Comparison of ENCODE assay signal across 1 cellular context in the genomic region with DNA sequence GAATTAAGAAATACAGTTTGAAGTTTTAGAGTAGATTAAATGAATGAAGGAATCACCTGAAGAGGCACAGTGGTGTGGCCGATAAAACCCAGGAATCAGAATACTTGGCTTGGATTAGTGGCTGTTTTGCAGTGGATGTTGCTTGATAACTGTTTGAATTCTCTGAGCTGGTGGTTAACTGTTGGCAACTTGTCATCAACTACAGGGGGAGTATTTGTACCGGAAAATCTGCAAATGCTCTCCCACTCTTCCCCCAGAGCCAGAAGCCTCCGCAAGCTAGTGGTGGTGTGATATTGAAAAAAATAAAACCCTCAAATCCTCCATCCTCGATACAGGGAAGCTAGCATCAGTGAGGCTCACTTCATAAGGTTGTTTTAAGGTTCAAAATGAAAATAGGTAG.
TF ChIP-seq lines count a peak whose summit lies in the region.

No MANE protein-coding gene starts in this region.

TF ChIP-seq in H1, 55 proteins besides CTCF, POLR2A, EP300 and RAD21:
- no peak for TF ChIP-seq CREB1 (IDR thresholded peaks at IDR 0.05)
- TF ChIP-seq, protein P1, sequence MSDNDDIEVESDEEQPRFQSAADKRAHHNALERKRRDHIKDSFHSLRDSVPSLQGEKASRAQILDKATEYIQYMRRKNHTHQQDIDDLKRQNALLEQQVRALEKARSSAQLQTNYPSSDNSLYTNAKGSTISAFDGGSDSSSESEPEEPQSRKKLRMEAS (IDR thresholded peaks at IDR 0.05), result no peak
- no peak for TF ChIP-seq SIN3A (conservative IDR thresholded peaks at IDR 0.05 in 1 of 2, IDR thresholded peaks at IDR 0.05 in 1 of 2; ENCODE audit: low read depth in 1 of 2, low read length in 2 of 2)
- TF ChIP-seq KDM1A (IDR thresholded peaks at IDR 0.05; ENCODE audit: borderline replicate concordance, low read length), result no peak
- TF ChIP-seq NANOG (IDR thresholded peaks at IDR 0.05; ENCODE audit: insufficient read depth, low read depth, low read length, poor library complexity, severe bottlenecking), result no peak
- TF ChIP-seq BACH1 (IDR thresholded peaks at IDR 0.05; ENCODE audit: low read length), result no peak
- no peak for TF ChIP-seq SRF (IDR thresholded peaks at IDR 0.05; ENCODE audit: low read depth, low read length)
- no peak for TF ChIP-seq HDAC2 (IDR thresholded peaks at IDR 0.05; ENCODE audit: borderline replicate concordance in 1 of 2, low read depth in 2 of 2, low read length in 2 of 2)
- TF ChIP-seq EZH2 (IDR thresholded peaks at IDR 0.05; ENCODE audit: low read depth, low read length, severe bottlenecking), result no peak
- TF ChIP-seq KDM4A (IDR thresholded peaks at IDR 0.05; ENCODE audit: low read depth, low read length, severe bottlenecking), result no peak
- TF ChIP-seq CTBP2 (IDR thresholded peaks at IDR 0.05; ENCODE audit: borderline replicate concordance, insufficient read depth, insufficient read length, low read length), result no peak
- TF ChIP-seq, protein P2, sequence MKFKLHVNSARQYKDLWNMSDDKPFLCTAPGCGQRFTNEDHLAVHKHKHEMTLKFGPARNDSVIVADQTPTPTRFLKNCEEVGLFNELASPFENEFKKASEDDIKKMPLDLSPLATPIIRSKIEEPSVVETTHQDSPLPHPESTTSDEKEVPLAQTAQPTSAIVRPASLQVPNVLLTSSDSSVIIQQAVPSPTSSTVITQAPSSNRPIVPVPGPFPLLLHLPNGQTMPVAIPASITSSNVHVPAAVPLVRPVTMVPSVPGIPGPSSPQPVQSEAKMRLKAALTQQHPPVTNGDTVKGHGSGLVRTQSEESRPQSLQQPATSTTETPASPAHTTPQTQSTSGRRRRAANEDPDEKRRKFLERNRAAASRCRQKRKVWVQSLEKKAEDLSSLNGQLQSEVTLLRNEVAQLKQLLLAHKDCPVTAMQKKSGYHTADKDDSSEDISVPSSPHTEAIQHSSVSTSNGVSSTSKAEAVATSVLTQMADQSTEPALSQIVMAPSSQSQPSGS (IDR thresholded peaks at IDR 0.05; ENCODE audit: low read length), result no peak
- no peak for TF ChIP-seq NRF1 (IDR thresholded peaks at IDR 0.05; ENCODE audit: low read depth, low read length)
- no peak for TF ChIP-seq GABPA (IDR thresholded peaks at IDR 0.05; ENCODE audit: borderline replicate concordance, insufficient read depth, low read length)
- TF ChIP-seq SIX5 (IDR thresholded peaks at IDR 0.05; ENCODE audit: low read depth, low read length), result no peak
- TF ChIP-seq FOSL1 (IDR thresholded peaks at IDR 0.05; ENCODE audit: insufficient read depth, low read depth, low read length), result no peak
- no peak for TF ChIP-seq ZNF274 (IDR thresholded peaks at IDR 0.05; ENCODE audit: borderline replicate concordance, extremely low read depth, low read length)
